ENCODE assay signal across 8 cellular contexts in the genomic region with DNA sequence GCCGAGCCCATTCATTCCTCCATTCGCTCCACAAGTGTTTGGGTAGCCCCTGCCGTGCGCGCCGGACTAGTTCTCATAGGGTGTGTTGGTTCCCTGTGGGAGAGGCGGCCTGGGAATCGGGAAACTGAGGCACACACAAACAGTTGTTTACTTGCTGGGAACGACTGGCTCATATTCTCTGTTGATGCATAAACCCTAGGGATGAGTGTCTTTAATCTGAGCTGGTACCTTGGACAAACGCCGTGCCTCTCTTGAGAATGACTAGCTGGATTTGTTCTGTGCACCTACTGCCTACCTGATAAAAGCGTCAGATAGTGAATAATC. TPM values are rescaled to one million over a fixed set of nuclear protein-coding genes. Genes with fewer than 3 reads are reported as not detected.
DNase-seq lines count a peak whose midpoint lies in the region; ATAC-seq and TF ChIP-seq lines count a peak whose summit lies in the region.

No MANE protein-coding gene starts in this region.

- peaks cover 25% of the 10 kb centered on the region for H3K4me1 ChIP-seq in body of pancreas

- DNase-seq in T-helper 1 cell (no peak), body of pancreas (no peak), kidney epithelial cell (ENCODE audit: low read depth) (no peak), T1000 (lab: John Stamatoyannopoulos, UW) (no peak), NCI-H69 (lab: John Stamatoyannopoulos, UW) (no peak)

- H3K27ac ChIP-seq in body of pancreas (peak overlapping the region in 1 of 4 donors; percentile 33), temporal lobe (ENCODE audit: low read depth, low read length) (peak overlapping the region; percentile 44)

- peaks cover 5% of the 10 kb centered on the region for H3K27me3 Mint-ChIP-seq in T-helper 1 cell treated with Interleukin-12 subunit alpha and Interleukin-12 subunit beta and Interleukin-4 antibody, amounts not matched to agents 30 μg/mL and 1 μg/mL, for 36 hours (ENCODE audit: low read depth)

- H3K36me3 ChIP-seq in body of pancreas (replicated peaks in 1 of 2; ENCODE audit: insufficient read depth in 1 of 2, low read depth in 2 of 2) (no peaks in the 10 kb centered on the region), kidney epithelial cell (ENCODE audit: control insufficient read depth, insufficient read depth, low read length) (no peaks in the 10 kb centered on the region)

- H3K4me3 Mint-ChIP-seq in T-helper 1 cell treated with Interleukin-12 subunit alpha and Interleukin-12 subunit beta and Interleukin-4 antibody, amounts not matched to agents 30 μg/mL and 1 μg/mL, for 36 hours, result peak overlapping the region; percentile 87

- H3K4me3 ChIP-seq in body of pancreas (peak overlapping the region; percentile 28 to 40), kidney epithelial cell (ENCODE audit: low read depth, low read length) (peak overlapping the region; percentile 48)

- TF ChIP-seq POLR2A in body of pancreas (IDR thresholded peaks at IDR 0.05), result no peak

- H3K9me3 Mint-ChIP-seq in T-helper 1 cell treated with Interleukin-12 subunit alpha and Interleukin-12 subunit beta and Interleukin-4 antibody, amounts not matched to agents 30 μg/mL and 1 μg/mL, for 36 hours, result no peaks in the 10 kb centered on the region

- H3K27me3 ChIP-seq in body of pancreas (no peaks in the 10 kb centered on the region), kidney epithelial cell (ENCODE audit: control insufficient read depth, insufficient read depth, low read length) (no peaks in the 10 kb centered on the region)

- 50 to 53% methylated on average over 5 to 12 of the region's 12 CpGs for WGBS in body of pancreas, 2 donors

- H3K4me1 Mint-ChIP-seq in T-helper 1 cell treated with Interleukin-12 subunit alpha and Interleukin-12 subunit beta and Interleukin-4 antibody, amounts not matched to agents 30 μg/mL and 1 μg/mL, for 36 hours (ENCODE audit: low read depth), result peaks cover 19% of the 10 kb centered on the region

- intact Hi-C loops in body of pancreas (cut with DNase I), result no loop called here

- no peak for TF ChIP-seq CTCF in body of pancreas (IDR thresholded peaks at IDR 0.05)
- TF ChIP-seq CTCF in kidney epithelial cell (IDR thresholded peaks at IDR 0.05; ENCODE audit: insufficient read depth, low read length, poor library complexity, severe bottlenecking), result no peak

- no peaks in the 10 kb centered on the region for H3K36me3 Mint-ChIP-seq in T-helper 1 cell treated with Interleukin-12 subunit alpha and Interleukin-12 subunit beta and Interleukin-4 antibody, amounts not matched to agents 30 μg/mL and 1 μg/mL, for 36 hours (ENCODE audit: low read depth)

- peak overlapping the region; percentile 79 for H3K27ac Mint-ChIP-seq in T-helper 1 cell treated with Interleukin-12 subunit alpha and Interleukin-12 subunit beta and Interleukin-4 antibody, amounts not matched to agents 30 μg/mL and 1 μg/mL, for 36 hours

- ATAC-seq in body of pancreas (no peak), GM21528 (IDR thresholded peaks at IDR 0.05; ENCODE audit: low FRiP score, unreplicated experiment) (no peak)

- no peaks in the 10 kb centered on the region for H3K9me3 ChIP-seq in body of pancreas

RNA-seq across cellular contexts. Expression of a gene that starts 0.7 kb away (rescaled TPM):
- total RNA-seq in body of pancreas (1 to 10 TPM; 5.9 to 8.0 TPM), kidney epithelial cell (9.9 and 11.0 TPM in 2 replicates), temporal lobe (23.1 TPM)

RNA-seq across cellular contexts. Expression of a gene that starts 30.7 kb away (rescaled TPM):
- total RNA-seq in body of pancreas (not detected), kidney epithelial cell (not detected in 2 replicates), temporal lobe (3.0 TPM)

RNA-seq across cellular contexts. Expression of a gene that starts 34.3 kb away (rescaled TPM):
- 10 to 100 TPM; 30.3 to 31.4 TPM for total RNA-seq in body of pancreas
- total RNA-seq in kidney epithelial cell, result 51.1 and 54.6 TPM in 2 replicates
- 39.8 TPM for total RNA-seq in temporal lobe
